Comparison of ENCODE assay signal across 8 cellular contexts in the genomic region with DNA sequence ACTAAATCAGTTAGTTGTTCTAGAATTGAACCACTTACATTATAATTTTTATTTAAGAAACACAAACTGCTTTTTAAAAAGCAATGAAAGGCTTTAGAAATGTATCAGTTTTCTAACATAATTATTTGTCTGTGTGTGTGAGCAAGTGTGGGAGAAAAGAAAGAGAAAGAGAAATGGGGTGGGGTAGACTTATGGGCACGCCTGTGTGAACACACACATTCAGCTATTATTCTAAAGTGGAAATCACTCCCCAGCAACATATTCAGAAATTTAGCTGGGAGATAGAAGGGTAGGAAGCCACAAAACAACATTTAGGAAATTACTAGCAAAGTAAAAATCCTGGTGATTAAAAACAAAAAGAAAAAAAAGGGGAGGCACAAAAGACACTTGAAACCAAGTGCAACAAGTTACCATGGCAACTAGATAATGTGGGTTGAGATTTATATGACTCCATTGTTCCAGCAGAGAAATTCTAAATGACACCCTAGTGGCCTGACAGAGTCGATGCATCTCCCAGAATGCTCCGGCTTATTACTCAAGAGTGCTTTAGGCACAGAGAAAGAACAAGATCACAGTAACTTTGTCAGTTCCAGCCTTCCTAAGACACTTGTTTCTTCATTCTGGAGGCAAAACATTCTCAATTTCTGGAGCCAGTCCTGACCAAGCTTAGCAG.
DNase-seq lines count a peak whose midpoint lies in the region; ATAC-seq and TF ChIP-seq lines count a peak whose summit lies in the region.

No MANE protein-coding gene starts in this region.

- DNase-seq in DMS114 treated with DMSO at 0.1 percent for 48 hours (lab: John Stamatoyannopoulos, UW; ENCODE audit: unreplicated experiment): peak; percentile 1
- DNase-seq in HL-60 (ENCODE audit: low read depth in 1 of 2, low spot score in 1 of 2): peak; percentile 15 to 25
- DNase-seq in HUDEP-2 (lab: John Stamatoyannopoulos, UW; ENCODE audit: unreplicated experiment in 76 of 76): no peak
- DNase-seq in stimulated activated CD4-positive, alpha-beta T cell treated with anti-CD3 and anti-CD28 coated beads, Interleukin-1b, Interleukin-23, amount 100 ng/mL, for 48 hours: no peak
- no peak for DNase-seq in suprapubic skin (ENCODE audit: low spot score in 2 of 2)

- H3K27ac ChIP-seq in HL-60 (replicated peaks): no peak overlapping the region
- no peak overlapping the region for H3K27ac ChIP-seq in liver (ENCODE audit: low read depth in 1 of 2, low read length in 2 of 2)
- H3K27ac ChIP-seq in suprapubic skin: no peak overlapping the region

- TF ChIP-seq POLR2A in suprapubic skin (IDR thresholded peaks at IDR 0.05): no peak

- 65% methylated on average over 3 of the region's 3 CpGs for WGBS in liver
- WGBS in suprapubic skin: 43% methylated on average over 3 of the region's 3 CpGs

- H3K4me1 ChIP-seq in liver (ENCODE audit: control insufficient read depth in 4 of 4, insufficient read depth in 4 of 4, low read length in 3 of 4): no peaks in the 10 kb centered on the region
- H3K4me1 ChIP-seq in suprapubic skin: no peaks in the 10 kb centered on the region

- H3K4me3 ChIP-seq in HL-60 (replicated peaks; ENCODE audit: insufficient read depth, low read length): no peak overlapping the region
- H3K4me3 ChIP-seq in liver (ENCODE audit: low read depth in 1 of 3, low read length in 3 of 3): no peak overlapping the region
- H3K4me3 ChIP-seq in suprapubic skin: no peak overlapping the region

- peak; percentile 88 for ATAC-seq in GM19455 (IDR thresholded peaks at IDR 0.05; ENCODE audit: unreplicated experiment)
- ATAC-seq in SK-N-SH treated with all-trans-retinoic acid at 6 μM for 48 hours: peak; percentile 88

- no peak for TF ChIP-seq EP300 in suprapubic skin (IDR thresholded peaks at IDR 0.05)

- TF ChIP-seq CTCF in HL-60 (IDR thresholded peaks at IDR 0.05; ENCODE audit: insufficient read depth, low read length): no peak
- peak; percentile 10 for TF ChIP-seq CTCF in liver (IDR thresholded peaks at IDR 0.05; ENCODE audit: low read depth, low read length, missing input control)
- no peak for TF ChIP-seq CTCF in suprapubic skin (IDR thresholded peaks at IDR 0.05)

- H3K27me3 ChIP-seq in HL-60 (ENCODE audit: insufficient read depth, poor library complexity, severe bottlenecking): no peaks in the 10 kb centered on the region
- no peaks in the 10 kb centered on the region for H3K27me3 ChIP-seq in liver (ENCODE audit: control insufficient read depth in 4 of 4, insufficient read depth in 4 of 4, low read length in 3 of 4)
- no peaks in the 10 kb centered on the region for H3K27me3 ChIP-seq in suprapubic skin

- no peak for TF ChIP-seq RAD21 in liver (IDR thresholded peaks at IDR 0.05)

- H3K36me3 ChIP-seq in liver (ENCODE audit: control insufficient read depth in 4 of 4, insufficient read depth in 3 of 4, low read depth in 1 of 4, low read length in 3 of 4): no peaks in the 10 kb centered on the region
- H3K36me3 ChIP-seq in suprapubic skin: no peaks in the 10 kb centered on the region

- H3K9me3 ChIP-seq in liver (ENCODE audit: control insufficient read depth in 4 of 4, low read length in 3 of 4): no peaks in the 10 kb centered on the region
- no peaks in the 10 kb centered on the region for H3K9me3 ChIP-seq in suprapubic skin

- H3K9ac ChIP-seq in liver (ENCODE audit: low read depth in 1 of 2, low read length in 2 of 2): no peak overlapping the region

TF ChIP-seq in SK-N-SH treated with all-trans-retinoic acid at 6 μM for 48 hours, 23 proteins besides CTCF, POLR2A, EP300 and RAD21 (continues in another document):
- TF ChIP-seq PPARA (CRISPR knock-in tag; IDR thresholded peaks at IDR 0.05; ENCODE audit: borderline replicate concordance) (no peak), ZNF70 (CRISPR knock-in tag; IDR thresholded peaks at IDR 0.05) (no peak), OSR1 (CRISPR knock-in tag; IDR thresholded peaks at IDR 0.05) (no peak), TCF4 (CRISPR knock-in tag; IDR thresholded peaks at IDR 0.05; ENCODE audit: borderline replicate concordance) (no peak)
- TF ChIP-seq, protein P1, sequence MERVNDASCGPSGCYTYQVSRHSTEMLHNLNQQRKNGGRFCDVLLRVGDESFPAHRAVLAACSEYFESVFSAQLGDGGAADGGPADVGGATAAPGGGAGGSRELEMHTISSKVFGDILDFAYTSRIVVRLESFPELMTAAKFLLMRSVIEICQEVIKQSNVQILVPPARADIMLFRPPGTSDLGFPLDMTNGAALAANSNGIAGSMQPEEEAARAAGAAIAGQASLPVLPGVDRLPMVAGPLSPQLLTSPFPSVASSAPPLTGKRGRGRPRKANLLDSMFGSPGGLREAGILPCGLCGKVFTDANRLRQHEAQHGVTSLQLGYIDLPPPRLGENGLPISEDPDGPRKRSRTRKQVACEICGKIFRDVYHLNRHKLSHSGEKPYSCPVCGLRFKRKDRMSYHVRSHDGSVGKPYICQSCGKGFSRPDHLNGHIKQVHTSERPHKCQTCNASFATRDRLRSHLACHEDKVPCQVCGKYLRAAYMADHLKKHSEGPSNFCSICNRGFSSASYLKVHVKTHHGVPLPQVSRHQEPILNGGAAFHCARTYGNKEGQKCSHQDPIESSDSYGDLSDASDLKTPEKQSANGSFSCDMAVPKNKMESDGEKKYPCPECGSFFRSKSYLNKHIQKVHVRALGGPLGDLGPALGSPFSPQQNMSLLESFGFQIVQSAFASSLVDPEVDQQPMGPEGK (CRISPR knock-in tag; IDR thresholded peaks at IDR 0.05; ENCODE audit: borderline replicate concordance): no peak
- TF ChIP-seq, protein P2, sequence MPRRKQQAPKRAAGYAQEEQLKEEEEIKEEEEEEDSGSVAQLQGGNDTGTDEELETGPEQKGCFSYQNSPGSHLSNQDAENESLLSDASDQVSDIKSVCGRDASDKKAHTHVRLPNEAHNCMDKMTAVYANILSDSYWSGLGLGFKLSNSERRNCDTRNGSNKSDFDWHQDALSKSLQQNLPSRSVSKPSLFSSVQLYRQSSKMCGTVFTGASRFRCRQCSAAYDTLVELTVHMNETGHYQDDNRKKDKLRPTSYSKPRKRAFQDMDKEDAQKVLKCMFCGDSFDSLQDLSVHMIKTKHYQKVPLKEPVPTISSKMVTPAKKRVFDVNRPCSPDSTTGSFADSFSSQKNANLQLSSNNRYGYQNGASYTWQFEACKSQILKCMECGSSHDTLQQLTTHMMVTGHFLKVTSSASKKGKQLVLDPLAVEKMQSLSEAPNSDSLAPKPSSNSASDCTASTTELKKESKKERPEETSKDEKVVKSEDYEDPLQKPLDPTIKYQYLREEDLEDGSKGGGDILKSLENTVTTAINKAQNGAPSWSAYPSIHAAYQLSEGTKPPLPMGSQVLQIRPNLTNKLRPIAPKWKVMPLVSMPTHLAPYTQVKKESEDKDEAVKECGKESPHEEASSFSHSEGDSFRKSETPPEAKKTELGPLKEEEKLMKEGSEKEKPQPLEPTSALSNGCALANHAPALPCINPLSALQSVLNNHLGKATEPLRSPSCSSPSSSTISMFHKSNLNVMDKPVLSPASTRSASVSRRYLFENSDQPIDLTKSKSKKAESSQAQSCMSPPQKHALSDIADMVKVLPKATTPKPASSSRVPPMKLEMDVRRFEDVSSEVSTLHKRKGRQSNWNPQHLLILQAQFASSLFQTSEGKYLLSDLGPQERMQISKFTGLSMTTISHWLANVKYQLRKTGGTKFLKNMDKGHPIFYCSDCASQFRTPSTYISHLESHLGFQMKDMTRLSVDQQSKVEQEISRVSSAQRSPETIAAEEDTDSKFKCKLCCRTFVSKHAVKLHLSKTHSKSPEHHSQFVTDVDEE (CRISPR knock-in tag; IDR thresholded peaks at IDR 0.05): no peak

TF ChIP-seq in liver, 16 proteins besides CTCF, POLR2A, EP300 and RAD21 (continues in another document):
- TF ChIP-seq, protein P3, sequence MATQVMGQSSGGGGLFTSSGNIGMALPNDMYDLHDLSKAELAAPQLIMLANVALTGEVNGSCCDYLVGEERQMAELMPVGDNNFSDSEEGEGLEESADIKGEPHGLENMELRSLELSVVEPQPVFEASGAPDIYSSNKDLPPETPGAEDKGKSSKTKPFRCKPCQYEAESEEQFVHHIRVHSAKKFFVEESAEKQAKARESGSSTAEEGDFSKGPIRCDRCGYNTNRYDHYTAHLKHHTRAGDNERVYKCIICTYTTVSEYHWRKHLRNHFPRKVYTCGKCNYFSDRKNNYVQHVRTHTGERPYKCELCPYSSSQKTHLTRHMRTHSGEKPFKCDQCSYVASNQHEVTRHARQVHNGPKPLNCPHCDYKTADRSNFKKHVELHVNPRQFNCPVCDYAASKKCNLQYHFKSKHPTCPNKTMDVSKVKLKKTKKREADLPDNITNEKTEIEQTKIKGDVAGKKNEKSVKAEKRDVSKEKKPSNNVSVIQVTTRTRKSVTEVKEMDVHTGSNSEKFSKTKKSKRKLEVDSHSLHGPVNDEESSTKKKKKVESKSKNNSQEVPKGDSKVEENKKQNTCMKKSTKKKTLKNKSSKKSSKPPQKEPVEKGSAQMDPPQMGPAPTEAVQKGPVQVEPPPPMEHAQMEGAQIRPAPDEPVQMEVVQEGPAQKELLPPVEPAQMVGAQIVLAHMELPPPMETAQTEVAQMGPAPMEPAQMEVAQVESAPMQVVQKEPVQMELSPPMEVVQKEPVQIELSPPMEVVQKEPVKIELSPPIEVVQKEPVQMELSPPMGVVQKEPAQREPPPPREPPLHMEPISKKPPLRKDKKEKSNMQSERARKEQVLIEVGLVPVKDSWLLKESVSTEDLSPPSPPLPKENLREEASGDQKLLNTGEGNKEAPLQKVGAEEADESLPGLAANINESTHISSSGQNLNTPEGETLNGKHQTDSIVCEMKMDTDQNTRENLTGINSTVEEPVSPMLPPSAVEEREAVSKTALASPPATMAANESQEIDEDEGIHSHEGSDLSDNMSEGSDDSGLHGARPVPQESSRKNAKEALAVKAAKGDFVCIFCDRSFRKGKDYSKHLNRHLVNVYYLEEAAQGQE (IDR thresholded peaks at IDR 0.05): no peak
- TF ChIP-seq FOXA1 (IDR thresholded peaks at IDR 0.05) (no peak), YY1 (IDR thresholded peaks at IDR 0.05) (no peak), RXRA (IDR thresholded peaks at IDR 0.05) (no peak), HNF4G (IDR thresholded peaks at IDR 0.05) (no peak), NR2F2 (IDR thresholded peaks at IDR 0.05) (no peak), JUND (IDR thresholded peaks at IDR 0.05) (no peak)

Comparison
In these comparisons a context has a peak if more than half of its experiments do, and no peak if none do; other contexts are left out.
1. DNase-seq: peak in DMS114 treated with DMSO at 0.1 percent for 48 hours (single experiment) and HL-60 (2 of 2); none in HUDEP-2 (0 of 76), stimulated activated CD4-positive, alpha-beta T cell treated with anti-CD3 and anti-CD28 coated beads, Interleukin-1b, Interleukin-23, amount 100 ng/mL, for 48 hours (single experiment) and suprapubic skin (0 of 2).